Comparison of ENCODE assay signal across 10 cellular contexts in genomic region chr4:139315221-139315675, GRCh38. TPM values are rescaled to one million over a fixed set of nuclear protein-coding genes. Genes with fewer than 3 reads are reported as not detected.
A peak's percentile ranks its signal among the peaks of the same experiment; 100 is the strongest.
DNase-seq lines count a peak whose midpoint lies in the region; ATAC-seq and TF ChIP-seq lines count a peak whose summit lies in the region.
"Had no signal": no experiment of that assay in that cellular context is flagged by ENCODE, and none has a peak within 500 bp of the region (broad histone marks: within the 10 kb centered on the region; RNA-seq: fewer than 3 reads in every experiment).

No MANE protein-coding gene starts in this region.

- no peak overlapping the region for H4K5ac ChIP-seq in mesendoderm (ENCODE audit: low read length)

- H3K56ac ChIP-seq in mesendoderm (ENCODE audit: low read length) = peak overlapping the region; percentile 73

- no CpG with 5 or more reads among the region's 13 CpGs for WGBS in mesendoderm (ENCODE audit: extremely low coverage, insufficient coverage, low lambda C conversion rate)

- no peak for TF ChIP-seq CTCF in HFFc6 (IDR thresholded peaks at IDR 0.05)

- peak; percentile 79 for ATAC-seq in GM21737 (IDR thresholded peaks at IDR 0.05; ENCODE audit: unreplicated experiment)

- peak overlapping the region; percentile 72 for H3K23ac ChIP-seq in mesendoderm (ENCODE audit: low read length)

- peak overlapping the region; percentile 19 for H3K4me3 Mint-ChIP-seq in activated CD4-positive, alpha-beta T cell treated with anti-CD3 and anti-CD28 coated beads, Interleukin-2, amount 10 ng/mL, durations not matched to agents 24 days and 14 days
- H3K4me3 Mint-ChIP-seq in HFFc6 = no peak overlapping the region

- H3K4me2 ChIP-seq in mesendoderm (ENCODE audit: low read length) = no peak overlapping the region

- no peak overlapping the region for H4K8ac ChIP-seq in mesendoderm (ENCODE audit: low read depth, low read length)

- no peak overlapping the region for H2AK5ac ChIP-seq in mesendoderm (ENCODE audit: low read length)

- peaks cover 55% of the 10 kb centered on the region for H3K4me1 Mint-ChIP-seq in activated CD4-positive, alpha-beta T cell treated with anti-CD3 and anti-CD28 coated beads, Interleukin-2, amount 10 ng/mL, durations not matched to agents 24 days and 14 days
- H3K4me1 Mint-ChIP-seq in HFFc6 (ENCODE audit: low read depth) = peaks cover 54% of the 10 kb centered on the region

- H3K9ac ChIP-seq in HUES48 (ENCODE audit: low read depth, low read length) (no peak overlapping the region), mesendoderm (ENCODE audit: low read length) (no peak overlapping the region)

- H3K27ac Mint-ChIP-seq in activated CD4-positive, alpha-beta T cell treated with anti-CD3 and anti-CD28 coated beads, Interleukin-2, amount 10 ng/mL, durations not matched to agents 24 days and 14 days = no peak overlapping the region
- H3K27ac Mint-ChIP-seq in HFFc6 = no peak overlapping the region

- no peak overlapping the region for H3K4me3 ChIP-seq in HUES48 (ENCODE audit: low read depth, low read length)
- H3K4me3 ChIP-seq in mesendoderm (ENCODE audit: low read length) = no peak overlapping the region
- H3K4me3 ChIP-seq: vagina had no signal

- H3K18ac ChIP-seq in mesendoderm (ENCODE audit: low read length) = peak overlapping the region; percentile 2

- H3K9me3 ChIP-seq in HUES48 (ENCODE audit: control insufficient read depth, insufficient read depth, low read length) = no peaks in the 10 kb centered on the region
- H3K9me3 ChIP-seq: vagina had no signal

- H3K36me3 Mint-ChIP-seq in activated CD4-positive, alpha-beta T cell treated with anti-CD3 and anti-CD28 coated beads, Interleukin-2, amount 10 ng/mL, durations not matched to agents 24 days and 14 days (ENCODE audit: low read depth) = peaks cover 23% of the 10 kb centered on the region
- H3K36me3 Mint-ChIP-seq in HFFc6 (ENCODE audit: low read depth) = peaks cover 30% of the 10 kb centered on the region

- H3K27ac ChIP-seq in HUES48 (ENCODE audit: low read depth, low read length) (peak overlapping the region; percentile 2), mesendoderm (ENCODE audit: low read depth, low read length) (no peak overlapping the region)
- H3K27ac ChIP-seq: vagina had no signal

- H3K4me1 ChIP-seq in HUES48 (ENCODE audit: control insufficient read depth, insufficient read depth, low read length) (peaks cover 22% of the 10 kb centered on the region), mesendoderm (ENCODE audit: control insufficient read depth, low read depth, low read length) (peaks cover 3% of the 10 kb centered on the region)

- peaks cover 6% of the 10 kb centered on the region for H3K36me3 ChIP-seq in HUES48 (ENCODE audit: control insufficient read depth, insufficient read depth, low read length)
- no peaks in the 10 kb centered on the region for H3K36me3 ChIP-seq in mesendoderm (ENCODE audit: control insufficient read depth, insufficient read depth, low read length)
- H3K36me3 ChIP-seq: vagina had no signal

- intact Hi-C loops in activated CD4-positive, alpha-beta T cell treated with anti-CD3 and anti-CD28 coated beads, Interleukin-2, amount 10 ng/mL, durations not matched to agents 24 days and 14 days (cut with micrococcal nuclease) = no loop called here

- peaks cover 78% of the 10 kb centered on the region for H3K79me2 ChIP-seq in mesendoderm (ENCODE audit: control insufficient read depth, insufficient read depth, low read length)

- H2BK5ac ChIP-seq in mesendoderm (ENCODE audit: low read length) = no peak overlapping the region

- no peaks in the 10 kb centered on the region for H3K27me3 ChIP-seq in HUES48 (ENCODE audit: control insufficient read depth, insufficient read depth, low read length)
- no peaks in the 10 kb centered on the region for H3K27me3 ChIP-seq in mesendoderm (ENCODE audit: insufficient read depth, low read length, poor library complexity)
- H3K27me3 ChIP-seq: vagina had no signal

- no peak overlapping the region for H3K4ac ChIP-seq in mesendoderm (ENCODE audit: low read depth, low read length)

- DNase-seq in activated CD4-positive, alpha-beta T cell treated with anti-CD3 and anti-CD28 coated beads, Interleukin-2, amount 10 ng/mL, durations not matched to agents 24 days and 14 days = peak; percentile 55
- no peak for DNase-seq in activated CD4-positive, alpha-beta T cell treated with anti-CD3 and anti-CD28 coated beads for 1 hour
- DNase-seq in mesendoderm (peak; percentile 45), HFFc6 (no peak), AG08396 (ENCODE audit: low spot score) (no peak), LoVo (ENCODE audit: low spot score) (no peak)
- DNase-seq: 8988T had no signal

- no peak overlapping the region for H2BK15ac ChIP-seq in mesendoderm (replicated peaks; ENCODE audit: low read depth)

- H3K9me3 Mint-ChIP-seq in activated CD4-positive, alpha-beta T cell treated with anti-CD3 and anti-CD28 coated beads, Interleukin-2, amount 10 ng/mL, durations not matched to agents 24 days and 14 days = no peaks in the 10 kb centered on the region
- no peaks in the 10 kb centered on the region for H3K9me3 Mint-ChIP-seq in HFFc6

- H3K27me3 Mint-ChIP-seq in activated CD4-positive, alpha-beta T cell treated with anti-CD3 and anti-CD28 coated beads, Interleukin-2, amount 10 ng/mL, durations not matched to agents 24 days and 14 days = no peaks in the 10 kb centered on the region
- no peaks in the 10 kb centered on the region for H3K27me3 Mint-ChIP-seq in HFFc6 (ENCODE audit: insufficient read depth)

- peaks cover 1% of the 10 kb centered on the region for H3K79me1 ChIP-seq in mesendoderm (ENCODE audit: low read length)

- no peak overlapping the region for H2BK120ac ChIP-seq in mesendoderm (ENCODE audit: low read depth, low read length)

RNA-seq across cellular contexts. Expression of gene NDUFC1, which starts 13.0 kb away (rescaled TPM):
- 53.5 and 56.5 TPM in 2 replicates for total RNA-seq in activated CD4-positive, alpha-beta T cell treated with anti-CD3 and anti-CD28 coated beads, Interleukin-2, amount 10 ng/mL, durations not matched to agents 24 days and 14 days
- 194 TPM for polyA plus RNA-seq in mesendoderm (2013, experiment 1 of 2)
- 202 TPM for polyA plus RNA-seq in mesendoderm (2013, experiment 2 of 2)
- 10 to 100 TPM; 68.6 to 90.7 (median 74.2) TPM for total RNA-seq in HFFc6 (2021; fragmentation: NEBNext Ultra II Directional; extraction: Animal tissue kit (Norgen Biotek cat#: 25700))

RNA-seq across cellular contexts. Expression of gene NAA15, which starts 13.9 kb away (rescaled TPM):
- total RNA-seq in activated CD4-positive, alpha-beta T cell treated with anti-CD3 and anti-CD28 coated beads, Interleukin-2, amount 10 ng/mL, durations not matched to agents 24 days and 14 days = 114 and 115 TPM in 2 replicates
- 55.8 TPM for polyA plus RNA-seq in mesendoderm (2013, experiment 1 of 2)
- polyA plus RNA-seq in mesendoderm (2013, experiment 2 of 2) = 53.5 TPM
- total RNA-seq in HFFc6 (2021; fragmentation: NEBNext Ultra II Directional; extraction: Animal tissue kit (Norgen Biotek cat#: 25700)) = 10 to 100 TPM; 63.0 to 72.0 (median 69.6) TPM

RNA-seq across cellular contexts. Expression of gene MGARP, which starts 35.2 kb away (rescaled TPM):
- total RNA-seq in activated CD4-positive, alpha-beta T cell treated with anti-CD3 and anti-CD28 coated beads, Interleukin-2, amount 10 ng/mL, durations not matched to agents 24 days and 14 days = 0.14 and 0.21 TPM in 2 replicates
- 0.51 TPM for polyA plus RNA-seq in mesendoderm (2013, experiment 1 of 2)
- 0.59 TPM for polyA plus RNA-seq in mesendoderm (2013, experiment 2 of 2)
- total RNA-seq in HFFc6 (2021; fragmentation: NEBNext Ultra II Directional; extraction: Animal tissue kit (Norgen Biotek cat#: 25700)) = 10 to 100 TPM; 10.4 to 38.5 (median 11.8) TPM

Comparison
In these comparisons a context has a peak if more than half of its experiments do, and no peak if none do; other contexts are left out.
1. DNase-seq: peak in activated CD4-positive, alpha-beta T cell treated with anti-CD3 and anti-CD28 coated beads, Interleukin-2, amount 10 ng/mL, durations not matched to agents 24 days and 14 days (single experiment) and mesendoderm (single experiment); none in activated CD4-positive, alpha-beta T cell treated with anti-CD3 and anti-CD28 coated beads for 1 hour (single experiment), HFFc6 (single experiment), AG08396 (single experiment) and LoVo (single experiment).